In the genomic region with DNA sequence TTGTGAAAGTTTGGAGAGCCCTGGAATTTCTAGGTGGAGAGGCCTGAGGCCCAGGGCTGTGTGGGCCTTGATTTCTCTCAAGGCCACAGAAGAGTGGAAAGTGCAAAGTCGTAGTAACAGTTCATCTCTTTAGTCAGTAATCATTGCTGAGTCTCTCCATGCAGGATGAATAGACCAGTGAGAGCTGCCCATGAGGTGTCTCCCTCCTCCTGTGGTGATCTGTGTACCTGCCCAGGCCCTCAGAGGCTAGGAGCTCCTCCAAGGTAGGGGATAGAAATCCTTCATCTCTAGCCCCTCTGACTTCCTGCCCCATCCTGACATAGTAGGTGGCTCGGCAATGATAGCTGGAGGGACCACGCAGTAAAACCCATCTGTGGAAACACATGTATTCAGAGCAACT, we compare ENCODE assay signal across 34 cellular contexts. TPM values are rescaled to one million over a fixed set of nuclear protein-coding genes. Genes with fewer than 3 reads are reported as not detected.
"Had no signal": no experiment of that assay in that cellular context is flagged by ENCODE, and none has a peak within 500 bp of the region (broad histone marks: within the 10 kb centered on the region; RNA-seq: fewer than 3 reads in every experiment).

No MANE protein-coding gene starts in this region.

- H3K9me3 ChIP-seq: adrenal gland, body of pancreas, esophagus muscularis mucosa, gastrocnemius medialis, heart right ventricle had no signal

- H3K36me3 ChIP-seq: adrenal gland, esophagus muscularis mucosa, gastrocnemius medialis, heart right ventricle, WERI-Rb-1 had no signal

- H3K27me3 ChIP-seq: adrenal gland, body of pancreas, esophagus muscularis mucosa, foreskin keratinocyte, gastrocnemius medialis, heart right ventricle had no signal

- ATAC-seq: activated CD4-positive, alpha-beta T cell treated with anti-CD3 and anti-CD28 coated beads for 36 hours; activated CD8-positive, alpha-beta T cell treated with anti-CD3 and anti-CD28 coated beads, Interleukin-2, amount 10 ng/mL, durations not matched to agents 7 days and 5 days; activated naive CD8-positive, alpha-beta T cell treated with anti-CD3 and anti-CD28 coated beads, Interleukin-2, amount 50 U/mL, for 24 hours; activated T-cell treated with anti-CD3 and anti-CD28 coated beads, Interleukin-2, amount 50 U/mL, for 4 hours; activated T-helper 17 cell treated with anti-CD3 and anti-CD28 coated beads, Interleukin-2, amount 50 U/mL, for 72 hours; body of pancreas; effector memory CD8-positive, alpha-beta T cell; gastrocnemius medialis; heart right ventricle; T-helper 17 cell had no signal

- H3K27ac Mint-ChIP-seq: activated CD4-positive, alpha-beta memory T cell treated with anti-CD3 and anti-CD28 coated beads for 36 hours; activated CD4-positive, alpha-beta T cell treated with anti-CD3 and anti-CD28 coated beads for 36 hours; activated CD4-positive, alpha-beta T cell treated with anti-CD3 and anti-CD28 coated beads, Interleukin-2, amount 10 ng/mL, durations not matched to agents 24 days and 14 days; activated CD8-positive, alpha-beta T cell treated with anti-CD3 and anti-CD28 coated beads, Interleukin-2, amount 10 ng/mL, durations not matched to agents 7 days and 5 days; activated naive CD4-positive, alpha-beta T cell treated with anti-CD3 and anti-CD28 coated beads for 36 hours; activated naive CD4-positive, alpha-beta T cell treated with anti-CD3 and anti-CD28 coated beads, Interleukin-2, amount 50 U/mL, for 24 hours; activated naive CD8-positive, alpha-beta T cell treated with anti-CD3 and anti-CD28 coated beads for 36 hours; activated naive CD8-positive, alpha-beta T cell treated with anti-CD3 and anti-CD28 coated beads, Interleukin-2, amount 50 U/mL, for 24 hours; activated T-helper 17 cell treated with anti-CD3 and anti-CD28 coated beads, Interleukin-2, amount 50 U/mL, for 72 hours; effector memory CD8-positive, alpha-beta T cell; T-helper 17 cell; T-helper 2 cell treated with Interferon-gamma antibody and Interleukin-4, amounts not matched to agents 5 μg/mL and 100 μg/mL, for 36 hours had no signal

- H3K9me3 Mint-ChIP-seq: activated CD4-positive, alpha-beta memory T cell treated with anti-CD3 and anti-CD28 coated beads for 36 hours; activated CD4-positive, alpha-beta T cell treated with anti-CD3 and anti-CD28 coated beads, Interleukin-2, amount 10 ng/mL, durations not matched to agents 24 days and 14 days; activated naive CD4-positive, alpha-beta T cell treated with anti-CD3 and anti-CD28 coated beads for 36 hours; activated naive CD4-positive, alpha-beta T cell treated with anti-CD3 and anti-CD28 coated beads, Interleukin-2, amount 50 U/mL, for 24 hours; activated naive CD8-positive, alpha-beta T cell treated with anti-CD3 and anti-CD28 coated beads for 36 hours; activated naive CD8-positive, alpha-beta T cell treated with anti-CD3 and anti-CD28 coated beads, Interleukin-2, amount 50 U/mL, for 24 hours; activated T-cell treated with anti-CD3 and anti-CD28 coated beads, Interleukin-2, amount 50 U/mL, for 4 hours; activated T-helper 17 cell treated with anti-CD3 and anti-CD28 coated beads, Interleukin-2, amount 50 U/mL, for 72 hours; effector memory CD8-positive, alpha-beta T cell; T-helper 2 cell treated with Interferon-gamma antibody and Interleukin-4, amounts not matched to agents 5 μg/mL and 100 μg/mL, for 36 hours had no signal

- DNase-seq: activated CD4-positive, alpha-beta memory T cell treated with anti-CD3 and anti-CD28 coated beads for 36 hours; activated CD4-positive, alpha-beta T cell treated with anti-CD3 and anti-CD28 coated beads for 36 hours; activated CD4-positive, alpha-beta T cell treated with anti-CD3 and anti-CD28 coated beads, Interleukin-2, amount 10 ng/mL, durations not matched to agents 24 days and 14 days; activated CD4-positive, CD25-positive, alpha-beta regulatory T cell; activated CD4-positive, CD25-positive, alpha-beta regulatory T cell treated with anti-CD3 and anti-CD28 coated beads, Interleukin-2, amount 50 U/mL, for 72 hours; activated CD8-positive, alpha-beta T cell treated with anti-CD3 and anti-CD28 coated beads, Interleukin-2, amount 10 ng/mL, durations not matched to agents 7 days and 5 days; activated effector memory CD4-positive, alpha-beta T cell treated with Interleukin-2 at 50 U/mL for 16 hours; activated naive CD4-positive, alpha-beta T cell treated with anti-CD3 and anti-CD28 coated beads for 36 hours; activated naive CD8-positive, alpha-beta T cell treated with anti-CD3 and anti-CD28 coated beads for 36 hours; activated naive CD8-positive, alpha-beta T cell treated with anti-CD3 and anti-CD28 coated beads, Interleukin-2, amount 50 U/mL, for 24 hours; activated T-cell treated with anti-CD3 and anti-CD28 coated beads, Interleukin-2, amount 50 U/mL, for 4 hours; adrenal gland; amygdala; aorta; body of pancreas; caudate nucleus; cortex of kidney; dermis blood vessel endothelial cell; effector CD4-positive, alpha-beta T cell; effector memory CD8-positive, alpha-beta T cell; erythroblast; gastrocnemius medialis; glutamatergic neuron; heart right ventricle; T-helper 1 cell; T-helper 17 cell; T1000; WERI-Rb-1 had no signal

- H3K27me3 Mint-ChIP-seq: activated CD4-positive, alpha-beta memory T cell treated with anti-CD3 and anti-CD28 coated beads for 36 hours; activated CD4-positive, alpha-beta T cell treated with anti-CD3 and anti-CD28 coated beads for 36 hours; activated CD4-positive, alpha-beta T cell treated with anti-CD3 and anti-CD28 coated beads, Interleukin-2, amount 10 ng/mL, durations not matched to agents 24 days and 14 days; activated naive CD4-positive, alpha-beta T cell treated with anti-CD3 and anti-CD28 coated beads, Interleukin-2, amount 50 U/mL, for 24 hours; activated naive CD8-positive, alpha-beta T cell treated with anti-CD3 and anti-CD28 coated beads for 36 hours; activated naive CD8-positive, alpha-beta T cell treated with anti-CD3 and anti-CD28 coated beads, Interleukin-2, amount 50 U/mL, for 24 hours; activated T-helper 17 cell treated with anti-CD3 and anti-CD28 coated beads, Interleukin-2, amount 50 U/mL, for 72 hours; effector memory CD8-positive, alpha-beta T cell; T-helper 17 cell had no signal

- H3K4me3 Mint-ChIP-seq: activated CD4-positive, alpha-beta memory T cell treated with anti-CD3 and anti-CD28 coated beads for 36 hours; activated CD4-positive, alpha-beta T cell treated with anti-CD3 and anti-CD28 coated beads for 36 hours; activated CD4-positive, alpha-beta T cell treated with anti-CD3 and anti-CD28 coated beads, Interleukin-2, amount 10 ng/mL, durations not matched to agents 24 days and 14 days; activated CD8-positive, alpha-beta T cell treated with anti-CD3 and anti-CD28 coated beads, Interleukin-2, amount 10 ng/mL, durations not matched to agents 7 days and 5 days; activated naive CD4-positive, alpha-beta T cell treated with anti-CD3 and anti-CD28 coated beads for 36 hours; activated naive CD4-positive, alpha-beta T cell treated with anti-CD3 and anti-CD28 coated beads, Interleukin-2, amount 50 U/mL, for 24 hours; activated naive CD8-positive, alpha-beta T cell treated with anti-CD3 and anti-CD28 coated beads for 36 hours; activated naive CD8-positive, alpha-beta T cell treated with anti-CD3 and anti-CD28 coated beads, Interleukin-2, amount 50 U/mL, for 24 hours; activated T-cell treated with anti-CD3 and anti-CD28 coated beads, Interleukin-2, amount 50 U/mL, for 4 hours; activated T-helper 17 cell treated with anti-CD3 and anti-CD28 coated beads, Interleukin-2, amount 50 U/mL, for 72 hours; effector memory CD8-positive, alpha-beta T cell; T-helper 17 cell; T-helper 2 cell treated with Interferon-gamma antibody and Interleukin-4, amounts not matched to agents 5 μg/mL and 100 μg/mL, for 36 hours had no signal

- H3K4me3 ChIP-seq: adrenal gland, body of pancreas, esophagus muscularis mucosa, gastrocnemius medialis, heart right ventricle had no signal

- H3K27ac ChIP-seq: adrenal gland, body of pancreas, esophagus muscularis mucosa, foreskin keratinocyte, gastrocnemius medialis, heart right ventricle, WERI-Rb-1 had no signal

- H3K36me3 Mint-ChIP-seq: activated CD4-positive, alpha-beta memory T cell treated with anti-CD3 and anti-CD28 coated beads for 36 hours; activated naive CD8-positive, alpha-beta T cell treated with anti-CD3 and anti-CD28 coated beads for 36 hours had no signal

RNA-seq across cellular contexts. Expression of gene SH2D7, which starts 50.0 kb away (rescaled TPM):
- total RNA-seq: activated CD4-positive, alpha-beta memory T cell treated with anti-CD3 and anti-CD28 coated beads for 36 hours; activated CD4-positive, alpha-beta T cell treated with anti-CD3 and anti-CD28 coated beads for 36 hours; activated CD4-positive, alpha-beta T cell treated with anti-CD3 and anti-CD28 coated beads, Interleukin-2, amount 10 ng/mL, durations not matched to agents 24 days and 14 days; activated naive CD4-positive, alpha-beta T cell treated with anti-CD3 and anti-CD28 coated beads for 36 hours; activated naive CD8-positive, alpha-beta T cell treated with anti-CD3 and anti-CD28 coated beads for 36 hours; activated T-cell treated with anti-CD3 and anti-CD28 coated beads, Interleukin-2, amount 50 U/mL, for 4 hours; activated T-helper 17 cell treated with anti-CD3 and anti-CD28 coated beads, Interleukin-2, amount 50 U/mL, for 72 hours; adrenal gland; aorta; body of pancreas; chondrocyte; dermis blood vessel endothelial cell; esophagus muscularis mucosa; foreskin keratinocyte; gastrocnemius medialis; heart right ventricle; T-helper 17 cell had no signal
- polyA plus RNA-seq: adrenal gland, foreskin keratinocyte, heart right ventricle had no signal
